ENCODE assay signal across 10 cellular contexts in the genomic region with DNA sequence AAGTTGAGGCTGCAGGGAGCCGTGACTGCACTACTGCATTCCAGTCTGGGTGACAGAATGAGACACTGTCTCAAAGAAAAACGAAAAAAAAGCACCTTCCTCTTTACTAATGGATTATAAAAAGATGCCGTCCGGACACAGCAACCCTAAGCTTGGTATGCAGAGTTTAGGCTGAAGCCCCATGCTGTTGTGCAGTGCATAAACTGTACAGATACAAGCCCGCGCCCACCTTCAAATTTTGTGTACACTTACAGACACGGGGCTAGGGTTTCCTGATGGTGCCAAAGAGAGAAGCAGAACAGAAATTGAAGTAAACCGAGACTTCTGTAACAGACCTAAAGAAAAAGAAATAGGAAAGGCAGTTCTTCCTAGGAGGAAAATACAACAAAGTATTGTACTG. TPM values are rescaled to one million over a fixed set of nuclear protein-coding genes. Genes with fewer than 3 reads are reported as not detected.
DNase-seq lines count a peak whose midpoint lies in the region; ATAC-seq and TF ChIP-seq lines count a peak whose summit lies in the region.
"Had no signal": no experiment of that assay in that cellular context is flagged by ENCODE, and none has a peak within 500 bp of the region (broad histone marks: within the 10 kb centered on the region; RNA-seq: fewer than 3 reads in every experiment).

No MANE protein-coding gene starts in this region.

- DNase-seq in Peyer's patch (no peak), endothelial cell (ENCODE audit: low spot score) (no peak), osteocyte (ENCODE audit: extremely low spot score, unreplicated experiment) (no peak), ovary (no peak), DMS79 (lab: John Stamatoyannopoulos, UW) (no peak), AG20443 (ENCODE audit: low spot score) (no peak)
- DNase-seq: activated CD4-positive, alpha-beta T cell treated with anti-CD3 and anti-CD28 coated beads for 1 hour; NCI-H510A treated with DMSO at 0.1 percent for 48 hours had no signal

- intact Hi-C loops in ovary (cut with DNase I): loop anchor here in 1 of 4 donors (10.0 kb wide), 1 partner anchor 171 kb away; no protein-coding TSS in a partner anchor

- H3K9me3 Mint-ChIP-seq in endothelial cell (ENCODE audit: unreplicated experiment): no peaks in the 10 kb centered on the region
- H3K9me3 Mint-ChIP-seq in osteocyte (ENCODE audit: unreplicated experiment): no peaks in the 10 kb centered on the region

- peaks cover 60 to 86% (median 80%) of the 10 kb centered on the region in 10 experiments for H3K4me1 ChIP-seq in BLaER1 treated with 17β-estradiol and CSF1 and Interleukin-3, amounts not matched to agents 10 nM and 100 nM
- H3K4me1 ChIP-seq in Peyer's patch (peaks cover 0 to 15% (median 0%) of the 10 kb centered on the region in 4 donors), ovary (ENCODE audit: insufficient read depth) (no peaks in the 10 kb centered on the region)

- H3K27me3 ChIP-seq in BLaER1 treated with 17β-estradiol and CSF1 and Interleukin-3, amounts not matched to agents 10 nM and 100 nM: no peaks in the 10 kb centered on the region
- no peaks in the 10 kb centered on the region for H3K27me3 ChIP-seq in Peyer's patch
- no peaks in the 10 kb centered on the region for H3K27me3 ChIP-seq in ovary

- ATAC-seq in GM18873 (IDR thresholded peaks at IDR 0.05; ENCODE audit: low FRiP score, unreplicated experiment): no peak

- H3K27me3 Mint-ChIP-seq in endothelial cell (ENCODE audit: unreplicated experiment) (peaks cover 2% of the 10 kb centered on the region), osteocyte (ENCODE audit: unreplicated experiment) (no peaks in the 10 kb centered on the region)

- H3K4me3 Mint-ChIP-seq in endothelial cell (ENCODE audit: unreplicated experiment) (peak overlapping the region; percentile 58), osteocyte (ENCODE audit: unreplicated experiment) (no peak overlapping the region)

- peak overlapping the region; percentile 70 to 97 (median 77) for H3K9ac ChIP-seq in BLaER1 treated with 17β-estradiol and CSF1 and Interleukin-3, amounts not matched to agents 10 nM and 100 nM

- H3K27ac ChIP-seq in BLaER1 treated with 17β-estradiol and CSF1 and Interleukin-3, amounts not matched to agents 10 nM and 100 nM: peak overlapping the region; percentile 78 to 95 (median 89)
- H3K27ac ChIP-seq in Peyer's patch (peak overlapping the region; percentile 45 to 57 (median 52)), ovary (no peak overlapping the region)

- H3K4me3 ChIP-seq in BLaER1 treated with 17β-estradiol and CSF1 and Interleukin-3, amounts not matched to agents 10 nM and 100 nM: peak overlapping the region in 7 of 10 experiments; percentile 22 to 87 (median 40); a peak in 10 of 20 replicates
- H3K4me3 ChIP-seq in Peyer's patch (no peak overlapping the region), ovary (no peak overlapping the region)

- no peak for TF ChIP-seq EP300 in ovary (IDR thresholded peaks at IDR 0.05)

- peaks cover 11 to 43% (median 27%) of the 10 kb centered on the region in 11 experiments; a peak in 19 of 22 replicates for H3K36me3 ChIP-seq in BLaER1 treated with 17β-estradiol and CSF1 and Interleukin-3, amounts not matched to agents 10 nM and 100 nM
- no peaks in the 10 kb centered on the region for H3K36me3 ChIP-seq in Peyer's patch
- no peaks in the 10 kb centered on the region for H3K36me3 ChIP-seq in ovary

- H3K4me1 Mint-ChIP-seq in endothelial cell (ENCODE audit: unreplicated experiment) (peaks cover 29% of the 10 kb centered on the region), osteocyte (ENCODE audit: unreplicated experiment) (peaks cover 68% of the 10 kb centered on the region)

- 89 to 94% (median 91%) methylated on average over 8 of the region's 8 CpGs for WGBS in ovary, 3 donors

- TF ChIP-seq POLR2A in Peyer's patch (IDR thresholded peaks at IDR 0.05) (no peak), ovary (IDR thresholded peaks at IDR 0.05) (no peak)

- H3K36me3 Mint-ChIP-seq in endothelial cell (ENCODE audit: low read depth, unreplicated experiment) (peaks cover 4% of the 10 kb centered on the region), osteocyte (ENCODE audit: unreplicated experiment) (peaks cover 9% of the 10 kb centered on the region)

- peak overlapping the region; percentile 67 to 91 (median 84) for H3K4me2 ChIP-seq in BLaER1 treated with 17β-estradiol and CSF1 and Interleukin-3, amounts not matched to agents 10 nM and 100 nM

- TF ChIP-seq CTCF in Peyer's patch (IDR thresholded peaks at IDR 0.05) (no peak), endothelial cell (IDR thresholded peaks at IDR 0.05; ENCODE audit: unreplicated experiment) (no peak), osteocyte (IDR thresholded peaks at IDR 0.05) (no peak), ovary (IDR thresholded peaks at IDR 0.05) (no peak)

- H3K27ac Mint-ChIP-seq in endothelial cell (ENCODE audit: unreplicated experiment) (no peak overlapping the region), osteocyte (ENCODE audit: unreplicated experiment) (peak overlapping the region; percentile 78)

- H3K9me3 ChIP-seq in BLaER1 treated with 17β-estradiol and CSF1 and Interleukin-3, amounts not matched to agents 10 nM and 100 nM (replicated peaks in 1 of 11): no peaks in the 10 kb centered on the region
- H3K9me3 ChIP-seq in Peyer's patch (no peaks in the 10 kb centered on the region), ovary (no peaks in the 10 kb centered on the region)

- H4K20me1 ChIP-seq in BLaER1 treated with 17β-estradiol and CSF1 and Interleukin-3, amounts not matched to agents 10 nM and 100 nM: peaks cover 0 to 14% (median 0%) of the 10 kb centered on the region in 11 experiments; a peak in 2 of 22 replicates

RNA-seq across cellular contexts. Expression of a gene that starts 9.0 kb away (rescaled TPM):
- 10 to 100 TPM in 1 of 4 donors, 1 to 10 TPM in 3; 2.8 to 19.0 (median 5.4) TPM for total RNA-seq in Peyer's patch
- total RNA-seq in endothelial cell (ENCODE audit: unreplicated experiment): 98.0 TPM
- total RNA-seq in osteocyte: 10.1 and 13.0 TPM in 2 replicates
- 10 to 100 TPM in 6 of 7 donors, 1 to 10 TPM in 1; 7.7 to 25.0 (median 15.9) TPM for total RNA-seq in ovary
- polyA plus RNA-seq in ovary: 10 to 100 TPM; 20.2 to 21.3 TPM

Comparison
In these comparisons a context has a peak if more than half of its experiments do, and no peak if none do; other contexts are left out.
1. H3K27ac ChIP-seq: peak in BLaER1 treated with 17β-estradiol and CSF1 and Interleukin-3, amounts not matched to agents 10 nM and 100 nM (11 of 11) and Peyer's patch (4 of 4); none in ovary (0 of 2).
2. H3K4me3 ChIP-seq: peak in BLaER1 treated with 17β-estradiol and CSF1 and Interleukin-3, amounts not matched to agents 10 nM and 100 nM (7 of 10); none in Peyer's patch (0 of 4) and ovary (single experiment).